ENCODE assay signal across 21 cellular contexts in genomic region chr2:19059076-19059475, GRCh38.
A peak's percentile ranks its signal among the peaks of the same experiment; 100 is the strongest.
DNase-seq lines count a peak whose midpoint lies in the region; ATAC-seq, FAIRE-seq and TF ChIP-seq lines count a peak whose summit lies in the region.
"Had no signal": no experiment of that assay in that cellular context is flagged by ENCODE, and none has a peak within 500 bp of the region (broad histone marks: within the 10 kb centered on the region; RNA-seq: fewer than 3 reads in every experiment).

No MANE protein-coding gene starts in this region.

- H3K79me2 ChIP-seq in H1 (ENCODE audit: control insufficient read depth in 1 of 2, insufficient read depth in 2 of 2, low read length in 2 of 2) = no peaks in the 10 kb centered on the region

- no peak overlapping the region for H2BK12ac ChIP-seq in H1 (ENCODE audit: low read depth, low read length)

- peaks cover 2 to 4% of the 10 kb centered on the region in 2 donors for H3K9me3 Mint-ChIP-seq in activated T-cell treated with anti-CD3 and anti-CD28 coated beads, Interleukin-2, amount 50 U/mL, for 72 hours
- H3K9me3 Mint-ChIP-seq: activated T-helper 2 cell treated with anti-CD3 and anti-CD28 coated beads, Interferon-gamma antibody, Interleukin-2, Interleukin-4, amounts not matched to agents 10 μg/mL and 5 μg/mL and 100 μg/mL, durations not matched to agents 14 hours and 24 hours and 36 hours had no signal

- no peak overlapping the region for H3K4me3 ChIP-seq in H1 (ENCODE audit: extremely low read depth in 1 of 4, insufficient read depth in 2 of 4, low read depth in 3 of 4, low read length in 4 of 4)
- H3K4me3 ChIP-seq: MG63, Peyer's patch, testis had no signal

- H3K4me3 Mint-ChIP-seq in activated T-cell treated with anti-CD3 and anti-CD28 coated beads, Interleukin-2, amount 50 U/mL, for 72 hours = no peak overlapping the region
- H3K4me3 Mint-ChIP-seq: activated CD8-positive, alpha-beta memory T cell treated with anti-CD3 and anti-CD28 coated beads, Interleukin-2, amount 10 ng/mL, durations not matched to agents 7 days and 5 days; CD4-positive, alpha-beta T cell had no signal

- no peak overlapping the region for H2BK5ac ChIP-seq in H1 (ENCODE audit: low read depth, low read length)

- H3K36me3 ChIP-seq in ES-I3 (ENCODE audit: insufficient read depth, low read length) (no peaks in the 10 kb centered on the region), H1 (ENCODE audit: control insufficient read depth in 2 of 4, insufficient read depth in 4 of 4, low read length in 3 of 4) (no peaks in the 10 kb centered on the region)
- H3K36me3 ChIP-seq: MG63, Peyer's patch had no signal

- H2AFZ ChIP-seq in H1 (ENCODE audit: low read length) = no peak overlapping the region; the same call in 1 of the 2 replicates

- H3K4me2 ChIP-seq in H1 (ENCODE audit: insufficient read depth in 1 of 2, low read depth in 2 of 2, low read length in 2 of 2) = peak overlapping the region; percentile 13 to 47

- 9% methylated on average over 1 of the region's 1 CpG; no CpG with 5 or more reads in 1 of the 2 experiments for WGBS in H1 (ENCODE audit: extremely low coverage in 1 of 2, insufficient coverage in 1 of 2, insufficient read length in 1 of 2, insufficient replicate concordance in 2 of 2, low coverage in 1 of 2, low lambda C conversion rate in 2 of 2, missing lambda C conversion rate in 1 of 2), 2 experiments

- no peak overlapping the region for H3K14ac ChIP-seq in H1 (ENCODE audit: insufficient read length)

- H3K4ac ChIP-seq in H1 (replicated peaks; ENCODE audit: insufficient read length, low read depth, low read length) = no peak overlapping the region

- TF ChIP-seq RAD21 in H1 (IDR thresholded peaks at IDR 0.05 in 1 of 2, conservative IDR thresholded peaks at IDR 0.05 in 1 of 2; ENCODE audit: low read depth in 2 of 2, low read length in 2 of 2) = no peak

- no peak for ATAC-seq in activated T-cell treated with anti-CD3 and anti-CD28 coated beads, Interleukin-2, amount 50 U/mL, for 72 hours (replicated peaks in 1 of 2)
- ATAC-seq: activated CD8-positive, alpha-beta memory T cell treated with anti-CD3 and anti-CD28 coated beads, Interleukin-2, amount 10 ng/mL, durations not matched to agents 7 days and 5 days; right cardiac atrium had no signal

- H3K9me3 ChIP-seq in ES-I3 (ENCODE audit: control insufficient read depth, insufficient read depth, low read length) (no peaks in the 10 kb centered on the region), H1 (ENCODE audit: insufficient read depth in 2 of 2, low read depth in 1 of 2, low read length in 1 of 2) (no peaks in the 10 kb centered on the region)
- H3K9me3 ChIP-seq: MG63, Peyer's patch, testis had no signal

- no peak for TF ChIP-seq POLR2A in H1 (IDR thresholded peaks at IDR 0.05; ENCODE audit: control extremely low read depth in 1 of 2, low read depth in 2 of 2, low read length in 2 of 2)

- H3K9ac ChIP-seq in ES-I3 (ENCODE audit: low read depth, low read length) (peak overlapping the region; percentile 11; the same call in 1 of the 2 replicates), H1 (replicated peaks in 1 of 4; ENCODE audit: extremely low read depth in 1 of 4, low read depth in 3 of 4, low read length in 3 of 4) (no peak overlapping the region)

- H3K36me3 Mint-ChIP-seq in activated T-cell treated with anti-CD3 and anti-CD28 coated beads, Interleukin-2, amount 50 U/mL, for 72 hours (ENCODE audit: insufficient read depth in 2 of 2) = no peaks in the 10 kb centered on the region
- H3K36me3 Mint-ChIP-seq: activated CD8-positive, alpha-beta memory T cell treated with anti-CD3 and anti-CD28 coated beads, Interleukin-2, amount 10 ng/mL, durations not matched to agents 7 days and 5 days had no signal

- peak; percentile 94 for FAIRE-seq in H1 (lab: Jason Lieb, UNC)

- H2BK15ac ChIP-seq in H1 (ENCODE audit: low read length) = no peak overlapping the region

- no peaks in the 10 kb centered on the region for H3K79me1 ChIP-seq in H1 (ENCODE audit: low read depth, low read length)

- CTCF ChIA-PET in H1 (lab: Charles Lee; ENCODE audit: partially characterized antibody) = interaction anchor here (1.0 kb wide), 1 partner anchor 26 kb away, joined by 3 read pairs; no protein-coding TSS in a partner anchor

- H3K4me1 Mint-ChIP-seq in activated T-cell treated with anti-CD3 and anti-CD28 coated beads, Interleukin-2, amount 50 U/mL, for 72 hours (ENCODE audit: low read depth) = no peaks in the 10 kb centered on the region

- POLR2A ChIA-PET in H1 (lab: Charles Lee; ENCODE audit: partially characterized antibody) = no interaction called here

- H3K27ac Mint-ChIP-seq in activated T-cell treated with anti-CD3 and anti-CD28 coated beads, Interleukin-2, amount 50 U/mL, for 72 hours = no peak overlapping the region
- H3K27ac Mint-ChIP-seq: activated CD8-positive, alpha-beta memory T cell treated with anti-CD3 and anti-CD28 coated beads, Interleukin-2, amount 10 ng/mL, durations not matched to agents 7 days and 5 days; activated T-helper 2 cell treated with anti-CD3 and anti-CD28 coated beads, Interferon-gamma antibody, Interleukin-2, Interleukin-4, amounts not matched to agents 10 μg/mL and 5 μg/mL and 100 μg/mL, durations not matched to agents 14 hours and 24 hours and 36 hours; CD4-positive, alpha-beta T cell had no signal

- H3K56ac ChIP-seq in H1 (replicated peaks; ENCODE audit: insufficient read length, low read depth, low read length) = no peak overlapping the region

- no peak overlapping the region for H2BK120ac ChIP-seq in H1 (replicated peaks; ENCODE audit: low read depth, low read length)

- no peak for TF ChIP-seq EP300 in H1 (IDR thresholded peaks at IDR 0.05; ENCODE audit: borderline replicate concordance in 1 of 2, low read depth in 2 of 2, low read length in 2 of 2)

- no peak overlapping the region for H3K23ac ChIP-seq in H1 (ENCODE audit: insufficient read length)

- no peak overlapping the region for H3K18ac ChIP-seq in H1 (ENCODE audit: extremely low read depth, low read length)

- no peaks in the 10 kb centered on the region for H4K20me1 ChIP-seq in H1 (replicated peaks in 1 of 2; ENCODE audit: control insufficient read depth in 1 of 2, insufficient read depth in 2 of 2, low read length in 2 of 2)

- no peak for TF ChIP-seq CTCF in H1 (IDR thresholded peaks at IDR 0.05; ENCODE audit: control extremely low read depth in 1 of 3, insufficient read depth in 1 of 3, low read depth in 1 of 3, low read length in 3 of 3)

- H4K8ac ChIP-seq in H1 (ENCODE audit: extremely low read depth, insufficient read depth, low read length) = no peak overlapping the region

- no peak overlapping the region for H2BK20ac ChIP-seq in H1 (ENCODE audit: low read length)

- no peak overlapping the region for H4K91ac ChIP-seq in H1 (replicated peaks; ENCODE audit: insufficient read length, low read length)

- H3K27me3 ChIP-seq in H1 (replicated peaks in 1 of 4; ENCODE audit: control insufficient read depth in 3 of 4, extremely low read depth in 1 of 4, insufficient read depth in 3 of 4, low read length in 3 of 4) = no peaks in the 10 kb centered on the region
- H3K27me3 ChIP-seq: MG63, Peyer's patch, testis had no signal

- H4K5ac ChIP-seq in H1 (ENCODE audit: insufficient read length, low read depth, low read length) = no peak overlapping the region

- H3K4me1 ChIP-seq in ES-I3 (ENCODE audit: insufficient read depth, low read length) (peaks cover 26% of the 10 kb centered on the region), H1 (replicated peaks in 1 of 4; ENCODE audit: control insufficient read depth in 3 of 4, insufficient read depth in 4 of 4, low read length in 3 of 4) (peaks cover 0 to 7% (median 4%) of the 10 kb centered on the region in 4 experiments; a peak in 3 of 7 replicates)
- H3K4me1 ChIP-seq: Peyer's patch, testis had no signal

- no peak overlapping the region for H2AK5ac ChIP-seq in H1 (ENCODE audit: low read depth, low read length)

- H3K23me2 ChIP-seq in H1 (ENCODE audit: low read depth, low read length) = no peaks in the 10 kb centered on the region

- H3K27ac ChIP-seq in H1 (ENCODE audit: low read depth, low read length) = peak overlapping the region; percentile 25; the same call in 1 of the 2 replicates
- H3K27ac ChIP-seq: Peyer's patch, testis had no signal

- H3K27me3 Mint-ChIP-seq in activated T-cell treated with anti-CD3 and anti-CD28 coated beads, Interleukin-2, amount 50 U/mL, for 72 hours (ENCODE audit: low read depth) = no peaks in the 10 kb centered on the region
- H3K27me3 Mint-ChIP-seq: activated CD8-positive, alpha-beta memory T cell treated with anti-CD3 and anti-CD28 coated beads, Interleukin-2, amount 10 ng/mL, durations not matched to agents 7 days and 5 days; CD4-positive, alpha-beta T cell had no signal

- DNase-seq in M059J (ENCODE audit: low read depth) (peak; percentile 56), H1 (ENCODE audit: low read depth in 1 of 2, low spot score in 2 of 2) (peak; percentile 55 to 74), left kidney (ENCODE audit: low read depth, low spot score) (peak; percentile 32), 8988T (no peak), DMS153 treated with DMSO at 0.1 percent for 48 hours (lab: John Stamatoyannopoulos, UW; ENCODE audit: unreplicated experiment) (no peak)
- no peak for DNase-seq in stimulated activated CD4-positive, alpha-beta T cell treated with anti-CD3 and anti-CD28 coated beads, Interleukin-4, amount 100 ng/mL, for 1 hour
- DNase-seq in activated T-cell treated with anti-CD3 and anti-CD28 coated beads, Interleukin-2, amount 50 U/mL, for 72 hours = no peak
- DNase-seq: activated CD4-positive, CD25-positive, alpha-beta regulatory T cell treated with anti-CD3 and anti-CD28 coated beads, Interleukin-2, amount 50 U/mL, for 72 hours; activated CD8-positive, alpha-beta memory T cell treated with anti-CD3 and anti-CD28 coated beads, Interleukin-2, amount 10 ng/mL, durations not matched to agents 7 days and 5 days; CD4-positive, alpha-beta T cell; DMS79; foreskin melanocyte; MG63; NCI-H1436 treated with DMSO at 0.1 percent for 48 hours; NCI-H2171 treated with DMSO at 0.1 percent for 48 hours; Peyer's patch; right cardiac atrium; T-helper 9 cell; testis had no signal

TF ChIP-seq in H1, 55 proteins besides CTCF, POLR2A, EP300 and RAD21 (continues in another document):
- peak; percentile 97 for TF ChIP-seq JUND (IDR thresholded peaks at IDR 0.05; ENCODE audit: low read length)
- TF ChIP-seq ASH2L (IDR thresholded peaks at IDR 0.05; ENCODE audit: low read length) = peak; percentile 73
- TF ChIP-seq TCF12 (IDR thresholded peaks at IDR 0.05; ENCODE audit: low read depth, low read length) = no peak
- TF ChIP-seq TAF1 (IDR thresholded peaks at IDR 0.05; ENCODE audit: low read depth, low read length) = peak; percentile 33; the same call in 1 of the 2 replicates
- TF ChIP-seq JUN (IDR thresholded peaks at IDR 0.05; ENCODE audit: low read depth, low read length) = peak; percentile 96
- no peak for TF ChIP-seq CREB1 (IDR thresholded peaks at IDR 0.05)
- no peak for TF ChIP-seq NRF1 (IDR thresholded peaks at IDR 0.05; ENCODE audit: low read depth, low read length)
- TF ChIP-seq SP1 (IDR thresholded peaks at IDR 0.05; ENCODE audit: low read depth, low read length) = peak; percentile 32; the same call in 1 of the 2 replicates
- no peak for TF ChIP-seq BRCA1 (IDR thresholded peaks at IDR 0.05; ENCODE audit: low read depth, low read length)
- TF ChIP-seq SAP30 (IDR thresholded peaks at IDR 0.05; ENCODE audit: insufficient read depth, insufficient replicate concordance, low read length) = no peak
- peak; percentile 84 for TF ChIP-seq TEAD4 (IDR thresholded peaks at IDR 0.05; ENCODE audit: low read depth, low read length)

Comparison
In these comparisons a context has a peak if more than half of its experiments do, and no peak if none do; other contexts are left out.
1. DNase-seq: peak in M059J (single experiment), H1 (2 of 2) and left kidney (single experiment); none in 8988T (single experiment), stimulated activated CD4-positive, alpha-beta T cell treated with anti-CD3 and anti-CD28 coated beads, Interleukin-4, amount 100 ng/mL, for 1 hour (single experiment), activated T-cell treated with anti-CD3 and anti-CD28 coated beads, Interleukin-2, amount 50 U/mL, for 72 hours (0 of 2) and DMS153 treated with DMSO at 0.1 percent for 48 hours (single experiment).